ENCODE assay signal across 1 cellular context in genomic region chr5:16921246-16921645, GRCh38.
TF ChIP-seq lines count a peak whose summit lies in the region.

No MANE protein-coding gene starts in this region.

TF ChIP-seq in A549, 52 proteins besides CTCF, POLR2A, EP300 and RAD21:
- TF ChIP-seq HOXA7 (CRISPR knock-in tag; IDR thresholded peaks at IDR 0.05) (no peak), HOXB5 (CRISPR knock-in tag; IDR thresholded peaks at IDR 0.05) (no peak)
